12 cellular contexts compared by ENCODE assay signal in the genomic region with DNA sequence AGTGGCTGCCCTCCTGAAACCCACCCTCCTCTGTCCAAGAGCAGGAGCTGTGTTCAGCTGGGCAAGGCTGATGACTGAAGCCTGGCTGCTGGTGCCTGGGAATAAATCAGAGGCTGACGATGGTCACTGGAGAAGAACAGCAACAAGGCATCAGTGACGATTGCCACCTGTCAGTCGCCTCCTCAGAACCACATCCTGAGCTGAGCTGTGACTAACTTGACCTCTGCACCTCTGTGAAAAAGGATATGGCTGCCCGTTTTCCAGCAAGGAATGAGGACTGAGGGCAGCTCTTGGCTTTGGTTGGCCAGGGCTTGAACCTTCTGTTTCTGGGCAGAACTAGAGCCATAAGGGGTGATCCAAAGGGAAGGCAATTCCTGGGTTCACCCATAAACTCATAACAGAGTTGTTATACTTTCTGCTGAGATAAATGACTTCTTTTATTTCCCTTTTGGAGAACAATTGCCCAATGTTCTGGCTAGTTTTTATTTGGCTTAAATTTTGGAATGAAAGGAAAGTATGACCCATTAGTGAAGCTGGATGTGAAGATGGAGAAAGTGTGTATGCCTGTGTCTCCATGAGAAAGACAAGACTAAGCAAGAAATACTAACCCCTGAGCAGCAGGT. TPM values are rescaled to one million over a fixed set of nuclear protein-coding genes. Genes with fewer than 3 reads are reported as not detected.
A peak's percentile ranks its signal among the peaks of the same experiment; 100 is the strongest.
DNase-seq lines count a peak whose midpoint lies in the region; ATAC-seq and TF ChIP-seq lines count a peak whose summit lies in the region.
"Had no signal": no experiment of that assay in that cellular context is flagged by ENCODE, and none has a peak within 500 bp of the region (broad histone marks: within the 10 kb centered on the region; RNA-seq: fewer than 3 reads in every experiment).

No MANE protein-coding gene starts in this region.

- H3K9me3 ChIP-seq in A673 (ENCODE audit: low read depth, low read length, poor library complexity, severe bottlenecking): no peaks in the 10 kb centered on the region
- H3K9me3 ChIP-seq: Peyer's patch had no signal

- H3K4me3 ChIP-seq in fibroblast of mammary gland (ENCODE audit: control insufficient read depth, low read depth, low read length) (no peak overlapping the region), urinary bladder (ENCODE audit: low read depth, low read length) (no peak overlapping the region), A673 (ENCODE audit: low read depth, low read length, poor library complexity, severe bottlenecking) (no peak overlapping the region)
- H3K4me3 ChIP-seq: Peyer's patch had no signal

- H3K27ac ChIP-seq in urinary bladder (ENCODE audit: low read depth) (peak overlapping the region; percentile 62), A673 (ENCODE audit: low read depth, low read length, poor library complexity, severe bottlenecking) (no peak overlapping the region)
- H3K27ac ChIP-seq: brain microvascular endothelial cell had no signal

- H3K4me1 ChIP-seq in urinary bladder (ENCODE audit: insufficient read depth) (no peaks in the 10 kb centered on the region), A673 (ENCODE audit: insufficient read depth, low read length, poor library complexity, severe bottlenecking) (no peaks in the 10 kb centered on the region)
- H3K4me1 ChIP-seq: Peyer's patch had no signal

- peak; percentile 48 for DNase-seq in activated effector memory CD4-positive, alpha-beta T cell treated with anti-CD3 and anti-CD28 coated beads, Interleukin-2, amount 50 U/mL, for 16 hours
- DNase-seq in activated effector memory CD4-positive, alpha-beta T cell treated with Interleukin-2 at 50 U/mL for 16 hours: no peak
- DNase-seq in fibroblast of mammary gland (ENCODE audit: low read depth) (peak; percentile 25), myocyte (ENCODE audit: low read depth) (peak; percentile 81), NCI-H146 treated with DMSO at 0.1 percent for 48 hours (lab: John Stamatoyannopoulos, UW; ENCODE audit: unreplicated experiment) (no peak), A673 (ENCODE audit: low spot score) (no peak)
- DNase-seq: brain microvascular endothelial cell, NCI-H187 treated with DMSO at 0.1 percent for 48 hours, NCI-H526 treated with DMSO at 0.1 percent for 48 hours had no signal

- CTCF ChIA-PET in A673 (lab: Charles Lee): no interaction called here

- TF ChIP-seq CTCF in fibroblast of mammary gland (conservative IDR thresholded peaks at IDR 0.05; ENCODE audit: control insufficient read depth, insufficient read depth, low read depth, low read length) (no peak), A673 (conservative IDR thresholded peaks at IDR 0.05; ENCODE audit: low read depth, low read length) (no peak)

- no TSS peak for BruUV-seq in A673 (replicated peaks; lab: Mats Ljungman, UMichigan)

- no peaks in the 10 kb centered on the region for H3K36me3 ChIP-seq in urinary bladder (ENCODE audit: insufficient read depth)
- no peaks in the 10 kb centered on the region for H3K36me3 ChIP-seq in A673 (ENCODE audit: insufficient read depth, low read length, poor library complexity, severe bottlenecking)
- H3K36me3 ChIP-seq: brain microvascular endothelial cell, Peyer's patch had no signal

- POLR2A ChIA-PET in A673 (lab: Charles Lee; ENCODE audit: low non-redundant PET): no interaction called here

- intact Hi-C loops in A673 (cut with micrococcal nuclease; ENCODE audit: unreplicated experiment): no loop called here

- no peaks in the 10 kb centered on the region for H3K27me3 ChIP-seq in A673 (replicated peaks; ENCODE audit: insufficient read depth, low read depth, low read length, poor library complexity)
- H3K27me3 ChIP-seq: Peyer's patch had no signal

- no peak for ATAC-seq in GM19463 (IDR thresholded peaks at IDR 0.05; ENCODE audit: unreplicated experiment)

- 53% methylated on average over 4 of the region's 4 CpGs for WGBS in urinary bladder

RNA-seq across cellular contexts. Expression of a gene that starts 40.1 kb away (rescaled TPM):
- 3.5 and 4.5 TPM in 2 replicates for total RNA-seq in myocyte
- polyA plus RNA-seq in myocyte (2012): 1.8 TPM
- total RNA-seq in urinary bladder: 8.7 TPM
- polyA plus RNA-seq in urinary bladder: 1.6 TPM
- 64.6 and 69.1 TPM in 2 replicates for total RNA-seq in A673 (2021)

RNA-seq across cellular contexts. Expression of a gene that starts 40.1 kb away (rescaled TPM):
- total RNA-seq in myocyte (29.2 and 30.9 TPM in 2 replicates), urinary bladder (27.8 TPM), A673 (2021) (73.7 and 76.5 TPM in 2 replicates)
- 28.7 TPM for polyA plus RNA-seq in myocyte (2012)
- polyA plus RNA-seq in urinary bladder: 27.6 TPM

Comparison
In these comparisons a context has a peak if more than half of its experiments do, and no peak if none do; other contexts are left out.
1. DNase-seq: peak in activated effector memory CD4-positive, alpha-beta T cell treated with anti-CD3 and anti-CD28 coated beads, Interleukin-2, amount 50 U/mL, for 16 hours (single experiment), fibroblast of mammary gland (single experiment) and myocyte (single experiment); none in activated effector memory CD4-positive, alpha-beta T cell treated with Interleukin-2 at 50 U/mL for 16 hours (single experiment), NCI-H146 treated with DMSO at 0.1 percent for 48 hours (single experiment) and A673 (single experiment).